ENCODE assay signal across 17 cellular contexts in the genomic region with DNA sequence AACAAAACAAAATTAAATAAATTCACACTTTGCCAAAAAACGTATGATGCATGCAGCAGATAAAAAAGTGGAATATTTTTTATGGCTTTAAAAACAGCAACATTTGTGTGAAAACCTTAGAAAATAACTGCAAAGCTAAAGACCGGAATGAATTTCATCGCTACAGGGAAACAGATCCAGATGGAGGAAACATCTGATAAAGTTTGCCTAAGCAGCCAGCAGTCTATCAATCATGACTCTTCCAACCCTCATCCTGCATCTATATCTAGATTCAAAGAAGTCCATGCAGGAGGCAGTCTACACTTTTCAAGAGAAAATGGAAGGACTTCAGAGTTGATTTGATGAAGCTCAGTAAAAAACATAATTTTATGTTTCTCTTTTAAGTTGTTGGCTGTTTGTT.
"Had no signal": no experiment of that assay in that cellular context is flagged by ENCODE, and none has a peak within 500 bp of the region (broad histone marks: within the 10 kb centered on the region; RNA-seq: fewer than 3 reads in every experiment).

No MANE protein-coding gene starts in this region.

- H3K9me3 ChIP-seq: gastrocnemius medialis, mucosa of descending colon, neutrophil, right lobe of liver, thoracic aorta, tibial nerve, upper lobe of left lung had no signal

- H3K4me3 ChIP-seq: gastrocnemius medialis, lung, mucosa of descending colon, right lobe of liver, thoracic aorta, tibial nerve, upper lobe of left lung had no signal

- H3K27me3 ChIP-seq: gastrocnemius medialis, neutrophil, right lobe of liver, tibial nerve, upper lobe of left lung had no signal

- H2AFZ ChIP-seq: parathyroid adenoma had no signal

- H3K4me1 ChIP-seq: right lobe of liver, upper lobe of left lung had no signal

- H3K9ac ChIP-seq: parathyroid adenoma had no signal

- H3K79me2 ChIP-seq: parathyroid adenoma had no signal

- DNase-seq: effector memory CD4-positive, alpha-beta T cell; foreskin fibroblast; gastrocnemius medialis; head of caudate nucleus; mucosa of descending colon; naive B cell; right lobe of liver; small intestine; stimulated activated CD4-positive, alpha-beta T cell treated with anti-CD3 and anti-CD28 coated beads, Interleukin-15, amount 100 ng/mL, for 24 hours; stimulated activated CD4-positive, alpha-beta T cell treated with anti-CD3 and anti-CD28 coated beads, Interleukin-2, amount 100 ng/mL, for 48 hours; stimulated activated naive B cell treated with anti-CD40 and anti-IgM and Interleukin-4, amounts not matched to agents 10 μg/mL and 1 μg/mL and 100 μg/mL, for 72 hours; upper lobe of left lung had no signal

- H3K27ac ChIP-seq: gastrocnemius medialis, neutrophil, parathyroid adenoma, right lobe of liver, thoracic aorta, tibial nerve, upper lobe of left lung had no signal
